ENCODE assay signal across 38 cellular contexts in the genomic region with DNA sequence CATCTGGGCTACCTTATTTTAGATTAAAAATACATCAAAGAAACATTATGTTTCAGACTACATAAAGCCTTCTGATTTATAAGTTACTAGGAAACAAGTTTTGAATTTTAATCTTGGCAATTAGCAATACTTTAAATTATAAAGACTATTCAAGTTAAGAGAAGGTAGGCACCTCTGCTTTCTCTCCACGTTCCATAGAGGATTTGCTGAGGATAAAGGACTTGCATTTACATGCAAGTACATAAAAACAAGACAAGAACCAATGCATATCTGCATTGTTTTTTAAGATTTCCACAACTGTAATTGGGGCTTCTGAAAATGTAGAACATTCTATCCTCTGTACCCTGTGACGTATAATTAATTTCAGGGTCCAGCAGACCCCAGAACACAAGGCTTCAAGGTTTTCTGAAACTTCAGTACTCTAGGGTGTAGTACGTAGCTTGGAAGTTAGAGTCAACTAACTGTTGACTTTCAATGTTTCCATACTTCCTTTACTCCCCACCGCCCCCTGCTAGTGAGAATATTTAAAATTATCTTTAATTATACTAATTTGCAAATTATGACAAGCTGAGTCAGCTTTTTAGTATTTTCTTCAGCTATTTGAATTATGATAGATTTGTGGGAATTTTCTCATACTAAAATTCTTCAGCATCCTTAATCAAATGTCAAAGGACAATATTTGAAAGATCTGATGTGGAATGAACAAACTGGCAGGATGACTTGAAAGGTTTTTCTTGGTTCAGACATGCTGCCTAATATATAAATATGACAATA.
"Had no signal": no experiment of that assay in that cellular context is flagged by ENCODE, and none has a peak within 500 bp of the region (broad histone marks: within the 10 kb centered on the region; RNA-seq: fewer than 3 reads in every experiment).

No MANE protein-coding gene starts in this region.

- H3K27ac Mint-ChIP-seq: activated CD4-positive, alpha-beta memory T cell treated with anti-CD3 and anti-CD28 coated beads, Interleukin-2, amount 10 ng/mL, durations not matched to agents 7 days and 5 days; activated CD8-positive, alpha-beta memory T cell treated with anti-CD3 and anti-CD28 coated beads, Interleukin-2, amount 10 ng/mL, durations not matched to agents 7 days and 5 days; activated naive CD8-positive, alpha-beta T cell treated with anti-CD3 and anti-CD28 coated beads for 36 hours; activated T-cell treated with anti-CD3 and anti-CD28 coated beads, Interleukin-2, amount 50 U/mL, for 72 hours; activated T-helper 17 cell treated with anti-CD3 and anti-CD28 coated beads, Interleukin-2, amount 50 U/mL, for 72 hours; T-cell; T-helper 17 cell had no signal

- ATAC-seq: activated CD8-positive, alpha-beta memory T cell treated with anti-CD3 and anti-CD28 coated beads, Interleukin-2, amount 10 ng/mL, durations not matched to agents 7 days and 5 days; activated T-cell treated with anti-CD3 and anti-CD28 coated beads, Interleukin-2, amount 50 U/mL, for 72 hours; activated T-helper 17 cell treated with anti-CD3 and anti-CD28 coated beads, Interleukin-2, amount 50 U/mL, for 72 hours; body of pancreas; PC-3; Right ventricle myocardium inferior; SK-N-SH treated with all-trans-retinoic acid at 6 μM for 48 hours; T-cell; T-helper 17 cell had no signal

- H3K4me1 ChIP-seq: ascending aorta, body of pancreas had no signal

- H3K27me3 Mint-ChIP-seq: activated CD4-positive, alpha-beta memory T cell treated with anti-CD3 and anti-CD28 coated beads, Interleukin-2, amount 10 ng/mL, durations not matched to agents 7 days and 5 days; activated CD8-positive, alpha-beta memory T cell treated with anti-CD3 and anti-CD28 coated beads, Interleukin-2, amount 10 ng/mL, durations not matched to agents 7 days and 5 days had no signal

- H3K36me3 Mint-ChIP-seq: activated CD8-positive, alpha-beta memory T cell treated with anti-CD3 and anti-CD28 coated beads, Interleukin-2, amount 10 ng/mL, durations not matched to agents 7 days and 5 days; activated naive CD8-positive, alpha-beta T cell treated with anti-CD3 and anti-CD28 coated beads for 36 hours; T-cell had no signal

- H3K27ac ChIP-seq: ascending aorta, body of pancreas, RWPE1, VCaP had no signal

- H3K9me3 Mint-ChIP-seq: activated CD4-positive, alpha-beta memory T cell treated with anti-CD3 and anti-CD28 coated beads, Interleukin-2, amount 10 ng/mL, durations not matched to agents 7 days and 5 days; activated naive CD8-positive, alpha-beta T cell treated with anti-CD3 and anti-CD28 coated beads for 36 hours had no signal

- H3K36me3 ChIP-seq: ascending aorta had no signal

- H3K4me1 Mint-ChIP-seq: activated CD4-positive, alpha-beta memory T cell treated with anti-CD3 and anti-CD28 coated beads, Interleukin-2, amount 10 ng/mL, durations not matched to agents 7 days and 5 days; activated CD8-positive, alpha-beta memory T cell treated with anti-CD3 and anti-CD28 coated beads, Interleukin-2, amount 10 ng/mL, durations not matched to agents 7 days and 5 days; activated T-helper 17 cell treated with anti-CD3 and anti-CD28 coated beads, Interleukin-2, amount 50 U/mL, for 72 hours; T-cell; T-helper 17 cell had no signal

- H3K4me3 Mint-ChIP-seq: activated CD4-positive, alpha-beta memory T cell treated with anti-CD3 and anti-CD28 coated beads, Interleukin-2, amount 10 ng/mL, durations not matched to agents 7 days and 5 days; activated CD8-positive, alpha-beta memory T cell treated with anti-CD3 and anti-CD28 coated beads, Interleukin-2, amount 10 ng/mL, durations not matched to agents 7 days and 5 days; activated naive CD8-positive, alpha-beta T cell treated with anti-CD3 and anti-CD28 coated beads for 36 hours; activated T-cell treated with anti-CD3 and anti-CD28 coated beads, Interleukin-2, amount 50 U/mL, for 72 hours; activated T-helper 17 cell treated with anti-CD3 and anti-CD28 coated beads, Interleukin-2, amount 50 U/mL, for 72 hours; T-cell; T-helper 17 cell had no signal

- DNase-seq: activated CD4-positive, alpha-beta memory T cell treated with anti-CD3 and anti-CD28 coated beads, Interleukin-2, amount 10 ng/mL, durations not matched to agents 7 days and 5 days; activated CD4-positive, alpha-beta T cell treated with anti-CD3 and anti-CD28 coated beads for 1 hour; activated CD4-positive, alpha-beta T cell treated with anti-CD3 and anti-CD28 coated beads for 48 hours; activated CD4-positive, CD25-positive, alpha-beta regulatory T cell; activated CD8-positive, alpha-beta memory T cell treated with anti-CD3 and anti-CD28 coated beads for 24 hours; activated CD8-positive, alpha-beta memory T cell treated with anti-CD3 and anti-CD28 coated beads, Interleukin-2, amount 10 ng/mL, durations not matched to agents 7 days and 5 days; activated CD8-positive, alpha-beta memory T cell treated with anti-CD3 and anti-CD28 coated beads, Interleukin-2, amount 50 U/mL, for 48 hours; activated effector memory CD4-positive, alpha-beta T cell treated with anti-CD3 and anti-CD28 coated beads, Interleukin-2, amount 50 U/mL, for 16 hours; activated naive CD4-positive, alpha-beta T cell; activated naive CD4-positive, alpha-beta T cell treated with anti-CD3 and anti-CD28 coated beads, Interleukin-2, amount 50 U/mL, for 16 hours; activated naive CD8-positive, alpha-beta T cell treated with anti-CD3 and anti-CD28 coated beads for 36 hours; activated T-cell treated with anti-CD3 and anti-CD28 coated beads, Interleukin-2, amount 50 U/mL, for 72 hours; amygdala; body of pancreas; caudate nucleus; cerebellar nuclear complex; Karpas-422; NCI-H1105; NCI-H1436 treated with DMSO at 0.1 percent for 48 hours; NCI-H1694 treated with DMSO at 0.1 percent for 48 hours; NCI-H2029; NCI-H345; NCI-H524 treated with DMSO at 0.1 percent for 48 hours; NCI-H748 treated with DMSO at 0.1 percent for 48 hours; NK-92 treated with Interleukin-12 subunit alpha and Interleukin-12 subunit beta, amount 100 ng/mL, for 24 hours; SIG-M5; T-cell; T-helper 17 cell; T-helper 9 cell had no signal

- FAIRE-seq: bronchial epithelial cell, RCC 7860 had no signal

- H3K27me3 ChIP-seq: ascending aorta, body of pancreas had no signal

- H3K4me3 ChIP-seq: ascending aorta, body of pancreas had no signal

- H3K9me3 ChIP-seq: ascending aorta, body of pancreas had no signal
